25 cellular contexts compared by ENCODE assay signal in genomic region chr16:83940630-83941378, GRCh38. TPM values are rescaled to one million over a fixed set of nuclear protein-coding genes. Genes with fewer than 3 reads are reported as not detected.
A peak's percentile ranks its signal among the peaks of the same experiment; 100 is the strongest.
DNase-seq lines count a peak whose midpoint lies in the region; ATAC-seq and TF ChIP-seq lines count a peak whose summit lies in the region.
"Had no signal": no experiment of that assay in that cellular context is flagged by ENCODE, and none has a peak within 500 bp of the region (broad histone marks: within the 10 kb centered on the region; RNA-seq: fewer than 3 reads in every experiment).

No MANE protein-coding gene starts in this region.

- H3K4me1 Mint-ChIP-seq in neural progenitor cell = peaks cover 18% of the 10 kb centered on the region
- H3K4me1 Mint-ChIP-seq in natural killer cell = peaks cover 0 to 6% of the 10 kb centered on the region in 2 donors

- peaks cover 5% of the 10 kb centered on the region for H3K4me1 ChIP-seq in neural progenitor cell

- no peak for TF ChIP-seq CTCF in neural progenitor cell (IDR thresholded peaks at IDR 0.05)
- no peak for TF ChIP-seq CTCF in natural killer cell (IDR thresholded peaks at IDR 0.05)

- H3K27ac ChIP-seq in neural progenitor cell = no peak overlapping the region
- H3K27ac ChIP-seq: 22Rv1, esophagus squamous epithelium, HL-60, skin epidermis, VCaP had no signal

- H3K79me2 ChIP-seq in neural progenitor cell (ENCODE audit: low read depth) = no peaks in the 10 kb centered on the region

- H3K4me3 ChIP-seq in neural progenitor cell = no peak overlapping the region
- H3K4me3 ChIP-seq: esophagus squamous epithelium, skin epidermis had no signal

- ATAC-seq in HG02852 (IDR thresholded peaks at IDR 0.05; ENCODE audit: unreplicated experiment) (no peak), natural killer cell (no peak)

- no peaks in the 10 kb centered on the region for H3K9me3 ChIP-seq in neural progenitor cell (ENCODE audit: low read depth)
- H3K9me3 ChIP-seq: esophagus squamous epithelium had no signal

- H2AFZ ChIP-seq in neural progenitor cell (replicated peaks) = no peak overlapping the region

- H3K27me3 Mint-ChIP-seq in neural progenitor cell (ENCODE audit: insufficient read depth, low read depth) (peaks cover 5% of the 10 kb centered on the region), natural killer cell (ENCODE audit: low read depth in 2 of 2) (no peaks in the 10 kb centered on the region)
- H3K27me3 Mint-ChIP-seq: activated CD4-positive, alpha-beta memory T cell treated with anti-CD3 and anti-CD28 coated beads, Interleukin-2, amount 10 ng/mL, durations not matched to agents 7 days and 5 days; naive B cell had no signal

- H3K4me3 Mint-ChIP-seq in neural progenitor cell = no peak overlapping the region
- H3K4me3 Mint-ChIP-seq in natural killer cell = no peak overlapping the region
- H3K4me3 Mint-ChIP-seq: activated CD4-positive, alpha-beta memory T cell treated with anti-CD3 and anti-CD28 coated beads, Interleukin-2, amount 10 ng/mL, durations not matched to agents 7 days and 5 days; naive B cell; T-helper 1 cell treated with Interleukin-12 subunit alpha and Interleukin-12 subunit beta and Interleukin-4 antibody, amounts not matched to agents 30 μg/mL and 1 μg/mL, for 36 hours had no signal

- no peaks in the 10 kb centered on the region for H3K36me3 ChIP-seq in neural progenitor cell
- H3K36me3 ChIP-seq: esophagus squamous epithelium had no signal

- peak overlapping the region; percentile 22 for H3K4me2 ChIP-seq in neural progenitor cell

- no peaks in the 10 kb centered on the region for H3K27me3 ChIP-seq in neural progenitor cell
- H3K27me3 ChIP-seq: esophagus squamous epithelium had no signal

- peaks cover 2% of the 10 kb centered on the region for H3K36me3 Mint-ChIP-seq in neural progenitor cell
- no peaks in the 10 kb centered on the region for H3K36me3 Mint-ChIP-seq in natural killer cell

- intact Hi-C loops in natural killer cell (cut with micrococcal nuclease) = no loop called here

- no peak overlapping the region for H3K9ac ChIP-seq in neural progenitor cell

- H4K20me1 ChIP-seq in neural progenitor cell (ENCODE audit: low read depth) = no peaks in the 10 kb centered on the region

- H3K9me3 Mint-ChIP-seq in neural progenitor cell (no peaks in the 10 kb centered on the region), natural killer cell (no peaks in the 10 kb centered on the region)
- H3K9me3 Mint-ChIP-seq: activated CD4-positive, alpha-beta memory T cell treated with anti-CD3 and anti-CD28 coated beads, Interleukin-2, amount 10 ng/mL, durations not matched to agents 7 days and 5 days; naive B cell; T-helper 1 cell treated with Interleukin-12 subunit alpha and Interleukin-12 subunit beta and Interleukin-4 antibody, amounts not matched to agents 30 μg/mL and 1 μg/mL, for 36 hours had no signal

- H3F3A ChIP-seq in neural progenitor cell (ENCODE audit: low read depth) = no peaks in the 10 kb centered on the region

- H3K27ac Mint-ChIP-seq in neural progenitor cell = peak overlapping the region; percentile 11
- peak overlapping the region in 1 of 2 donors; percentile 10 for H3K27ac Mint-ChIP-seq in natural killer cell
- H3K27ac Mint-ChIP-seq: activated CD4-positive, alpha-beta memory T cell treated with anti-CD3 and anti-CD28 coated beads, Interleukin-2, amount 10 ng/mL, durations not matched to agents 7 days and 5 days; T-helper 1 cell treated with Interleukin-12 subunit alpha and Interleukin-12 subunit beta and Interleukin-4 antibody, amounts not matched to agents 30 μg/mL and 1 μg/mL, for 36 hours had no signal

- peak; percentile 72 for DNase-seq in DMS 273 (lab: John Stamatoyannopoulos, UW; ENCODE audit: unreplicated experiment)
- DNase-seq in DMS 273 treated with DMSO at 0.1 percent for 48 hours (lab: John Stamatoyannopoulos, UW) = no peak
- peak; percentile 45 for DNase-seq in NCI-H146 (lab: John Stamatoyannopoulos, UW)
- peak; percentile 30 for DNase-seq in NCI-H526 treated with DMSO at 0.1 percent for 48 hours (lab: John Stamatoyannopoulos, UW)
- DNase-seq in neural progenitor cell (ENCODE audit: low spot score) = no peak
- no peak for DNase-seq in cerebellum (ENCODE audit: low spot score)
- DNase-seq in natural killer cell = no peak
- DNase-seq: activated CD4-positive, alpha-beta memory T cell treated with anti-CD3 and anti-CD28 coated beads, Interleukin-2, amount 10 ng/mL, durations not matched to agents 7 days and 5 days; activated naive CD4-positive, alpha-beta T cell; activated T-cell treated with anti-CD3 and anti-CD28 coated beads, Interleukin-2, amount 50 U/mL, for 1 hour; AML-193; anterior cingulate cortex; Calu3; effector CD4-positive, alpha-beta T cell; esophagus squamous epithelium; mesenchymal stem cell; naive B cell; stimulated activated CD4-positive, alpha-beta T cell treated with anti-CD3 and anti-CD28 coated beads, Interleukin-4, amount 100 ng/mL, for 1 hour had no signal

RNA-seq across cellular contexts. Expression of gene OSGIN1, which starts 12.2 kb away (rescaled TPM):
- total RNA-seq in neural progenitor cell (ENCODE audit: low replicate concordance) (0.77 TPM in 1 of 2 replicates, not detected in the other), cerebellum (not detected), natural killer cell (1 to 10 TPM; 3.9 to 4.1 (median 4.0) TPM)

RNA-seq across cellular contexts. Expression of gene NECAB2, which starts 27.2 kb away (rescaled TPM):
- total RNA-seq in neural progenitor cell (ENCODE audit: low replicate concordance) (12.6 and 18.9 TPM in 2 replicates), cerebellum (15.4 TPM), natural killer cell (under 1 TPM in 1 of 3 donors, not detected in 2; 0.75 TPM)
- total RNA-seq: activated CD4-positive, alpha-beta memory T cell treated with anti-CD3 and anti-CD28 coated beads, Interleukin-2, amount 10 ng/mL, durations not matched to agents 7 days and 5 days; esophagus squamous epithelium; ureter had no signal

RNA-seq across cellular contexts. Expression of gene MLYCD, which starts 41.9 kb away (rescaled TPM):
- total RNA-seq in neural progenitor cell (ENCODE audit: low replicate concordance) (2.5 and 3.3 TPM in 2 replicates), cerebellum (8.7 TPM), natural killer cell (10 to 100 TPM in 2 of 3 donors, 1 to 10 TPM in 1; 8.5 to 13.2 (median 11.9) TPM)

Comparison
In these comparisons a context has a peak if more than half of its experiments do, and no peak if none do; other contexts are left out.
1. DNase-seq: peak in DMS 273 (single experiment), NCI-H146 (single experiment) and NCI-H526 treated with DMSO at 0.1 percent for 48 hours (single experiment); none in DMS 273 treated with DMSO at 0.1 percent for 48 hours (single experiment), neural progenitor cell (single experiment), cerebellum (single experiment) and natural killer cell (single experiment).